ENCODE assay signal across 1 cellular context in the genomic region with DNA sequence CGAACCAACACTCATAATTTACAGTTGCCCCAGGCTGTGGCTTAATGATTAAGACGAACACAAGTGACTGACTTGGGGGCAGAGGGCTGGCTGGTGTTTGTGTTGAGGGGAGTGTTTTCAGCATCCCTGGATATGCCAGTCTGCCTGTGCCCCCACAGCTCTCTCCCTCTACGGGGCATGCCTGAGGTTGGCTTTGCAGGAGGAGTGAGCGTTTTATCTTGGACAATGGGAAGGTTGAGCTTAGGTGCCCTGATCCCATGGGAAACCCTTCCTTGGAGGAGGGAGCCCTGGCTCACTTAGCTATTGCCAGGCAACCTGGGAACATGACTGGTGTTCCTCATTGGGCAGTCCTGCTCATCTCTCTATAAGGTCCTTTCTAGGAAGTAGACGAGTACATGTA.
TF ChIP-seq lines count a peak whose summit lies in the region.

No MANE protein-coding gene starts in this region.

TF ChIP-seq in H1, 55 proteins besides CTCF, POLR2A, EP300 and RAD21:
- TF ChIP-seq MAX (IDR thresholded peaks at IDR 0.05) (no peak), TCF12 (IDR thresholded peaks at IDR 0.05; ENCODE audit: low read depth, low read length) (no peak), RBBP5 (IDR thresholded peaks at IDR 0.05; ENCODE audit: borderline replicate concordance, low read depth, low read length) (no peak), CTBP2 (IDR thresholded peaks at IDR 0.05; ENCODE audit: borderline replicate concordance, insufficient read depth, insufficient read length, low read length) (no peak), TAF1 (IDR thresholded peaks at IDR 0.05; ENCODE audit: low read depth, low read length) (no peak), SAP30 (IDR thresholded peaks at IDR 0.05; ENCODE audit: insufficient read depth, insufficient replicate concordance, low read length) (no peak), BCL11A (IDR thresholded peaks at IDR 0.05; ENCODE audit: low read depth in 2 of 2, low read length in 2 of 2) (no peak), RFX5 (IDR thresholded peaks at IDR 0.05; ENCODE audit: borderline replicate concordance, low read depth, low read length) (no peak), ATF2 (IDR thresholded peaks at IDR 0.05; ENCODE audit: low read length) (no peak), SIN3A (conservative IDR thresholded peaks at IDR 0.05 in 1 of 2, IDR thresholded peaks at IDR 0.05 in 1 of 2; ENCODE audit: low read depth in 1 of 2, low read length in 2 of 2) (no peak), CEBPB (IDR thresholded peaks at IDR 0.05; ENCODE audit: low read depth, low read length) (no peak), JUND (IDR thresholded peaks at IDR 0.05; ENCODE audit: low read length) (no peak)
